ENCODE assay signal across 1 cellular context in genomic region chr6:26087284-26088115, GRCh38.
TF ChIP-seq lines count a peak whose summit lies in the region.

Gene HFE (plus strand): TSS chr6:26087429. CDS start chr6:26087441, 12 bp downstream.

TF ChIP-seq in K562, 482 proteins besides CTCF, POLR2A, EP300 and RAD21 (continued from another document and continues in another):
- TF ChIP-seq RREB1 (CRISPR knock-in tag; IDR thresholded peaks at IDR 0.05) (no peak), ZNF347 (CRISPR knock-in tag; IDR thresholded peaks at IDR 0.05; ENCODE audit: low read depth) (no peak), E2F3 (CRISPR knock-in tag; IDR thresholded peaks at IDR 0.05) (no peak), CCNT2 (IDR thresholded peaks at IDR 0.05; ENCODE audit: borderline replicate concordance, extremely low read depth, insufficient read length, low read depth, low read length) (peak; percentile 29), CREM (IDR thresholded peaks at IDR 0.05; ENCODE audit: low read depth) (peak; percentile 34), ZBTB49 (CRISPR knock-in tag; IDR thresholded peaks at IDR 0.05; ENCODE audit: borderline replicate concordance) (no peak), XRCC5 (IDR thresholded peaks at IDR 0.05; ENCODE audit: low read depth, low read length) (no peak), ZNF717 (CRISPR knock-in tag; IDR thresholded peaks at IDR 0.05) (no peak), SIN3B (IDR thresholded peaks at IDR 0.05; ENCODE audit: low read depth) (no peak), KHSRP (IDR thresholded peaks at IDR 0.05) (no peak), ADNP (tag; IDR thresholded peaks at IDR 0.05) (no peak), BCOR (IDR thresholded peaks at IDR 0.05) (0 out of 2 replicates have a peak, but pooled peaks have one; percentile 23), ZBTB5 (IDR thresholded peaks at IDR 0.05) (no peak), HDAC3 (IDR thresholded peaks at IDR 0.05; ENCODE audit: borderline replicate concordance, partially characterized antibody) (no peak), HEY1 (CRISPR knock-in tag; IDR thresholded peaks at IDR 0.05; ENCODE audit: borderline replicate concordance) (no peak), RBM25 (IDR thresholded peaks at IDR 0.05; ENCODE audit: low read depth, low read length, severe bottlenecking) (no peak), ZNF239 (CRISPR knock-in tag; IDR thresholded peaks at IDR 0.05) (no peak), FUS (optimal IDR thresholded peaks at IDR 0.05; ENCODE audit: low read depth, low read length) (no peak), AFF4 (CRISPR knock-in tag; IDR thresholded peaks at IDR 0.05) (no peak), CHCHD3 (CRISPR knock-in tag; IDR thresholded peaks at IDR 0.05) (no peak), PRDM10 (IDR thresholded peaks at IDR 0.05; ENCODE audit: partially characterized antibody) (peak; percentile 94), DDX20 (tag; IDR thresholded peaks at IDR 0.05; ENCODE audit: low read depth) (no peak), ZNF224 (CRISPR knock-in tag; IDR thresholded peaks at IDR 0.05) (no peak), HNRNPK (IDR thresholded peaks at IDR 0.05; ENCODE audit: low read depth, low read length, poor library complexity, severe bottlenecking) (no peak), SIN3A (IDR thresholded peaks at IDR 0.05; ENCODE audit: borderline replicate concordance in 2 of 2, control insufficient read depth in 1 of 2, low read depth in 2 of 2, low read length in 2 of 2) (peak; percentile 64; a peak in 2 of 4 replicates), ZNF696 (CRISPR knock-in tag; conservative IDR thresholded peaks at IDR 0.05) (no peak), RFX7 (CRISPR knock-in tag; IDR thresholded peaks at IDR 0.05) (no peak), TBP (optimal IDR thresholded peaks at IDR 0.05; ENCODE audit: low read depth, low read length) (no peak), RFX1 (IDR thresholded peaks at IDR 0.05) (no peak), RBFOX2 (IDR thresholded peaks at IDR 0.05; ENCODE audit: low read depth, low read length) (peak; percentile 76), ZNF277 (CRISPR knock-in tag; IDR thresholded peaks at IDR 0.05; ENCODE audit: borderline replicate concordance) (no peak), JUNB (CRISPR knock-in tag; conservative IDR thresholded peaks at IDR 0.05) (no peak), HIVEP1 (CRISPR knock-in tag; IDR thresholded peaks at IDR 0.05) (no peak), MTA2 (IDR thresholded peaks at IDR 0.05; ENCODE audit: low read depth) (no peak), BRD4 (IDR thresholded peaks at IDR 0.05) (no peak)
